ENCODE assay signal across 15 cellular contexts in genomic region chr13:40504641-40505040, GRCh38.
A peak's percentile ranks its signal among the peaks of the same experiment; 100 is the strongest.
DNase-seq lines count a peak whose midpoint lies in the region; ATAC-seq and TF ChIP-seq lines count a peak whose summit lies in the region.
"Had no signal": no experiment of that assay in that cellular context is flagged by ENCODE, and none has a peak within 500 bp of the region (broad histone marks: within the 10 kb centered on the region; RNA-seq: fewer than 3 reads in every experiment).

No MANE protein-coding gene starts in this region.

- no peaks in the 10 kb centered on the region for H3K36me3 ChIP-seq in right atrium auricular region
- no peaks in the 10 kb centered on the region for H3K36me3 ChIP-seq in right lobe of liver
- H3K36me3 ChIP-seq in thoracic aorta = no peaks in the 10 kb centered on the region

- H3K27ac ChIP-seq in right atrium auricular region (no peak overlapping the region), coronary artery (peak overlapping the region; percentile 34 to 79), right lobe of liver (peak overlapping the region; percentile 20 to 48 (median 29)), thoracic aorta (peak overlapping the region; percentile 9 to 31)
- H3K27ac ChIP-seq: HL-60 had no signal

- intact Hi-C loops in cardiac septum (cut with DNase I) = no loop called here
- intact Hi-C loops in right lobe of liver (cut with DNase I) = no loop called here
- intact Hi-C loops in posterior vena cava (cut with DNase I) = no loop called here

- TF ChIP-seq CTCF in right atrium auricular region (IDR thresholded peaks at IDR 0.05) (no peak), coronary artery (IDR thresholded peaks at IDR 0.05) (no peak), right lobe of liver (IDR thresholded peaks at IDR 0.05) (no peak), thoracic aorta (IDR thresholded peaks at IDR 0.05) (no peak)

- H3K4me1 ChIP-seq in right atrium auricular region = peaks cover 0 to 19% of the 10 kb centered on the region in 2 donors
- peaks cover 0 to 8% (median 3%) of the 10 kb centered on the region in 4 donors for H3K4me1 ChIP-seq in right lobe of liver
- peaks cover 0 to 22% of the 10 kb centered on the region in 2 donors for H3K4me1 ChIP-seq in thoracic aorta (ENCODE audit: control insufficient read depth in 1 of 2, low read depth in 2 of 2)

- WGBS in right lobe of liver (ENCODE audit: insufficient coverage, low coverage, low lambda C conversion rate, missing lambda C conversion rate) = 97% methylated on average over 3 of the region's 4 CpGs

- TF ChIP-seq POLR2A in right lobe of liver (IDR thresholded peaks at IDR 0.05) = no peak

- H3K27me3 ChIP-seq in right atrium auricular region (no peaks in the 10 kb centered on the region), right lobe of liver (no peaks in the 10 kb centered on the region), thoracic aorta (replicated peaks; ENCODE audit: insufficient read depth) (no peaks in the 10 kb centered on the region)

- ATAC-seq in right lobe of liver (no peak), thoracic aorta (ENCODE audit: insufficient number of reproducible peaks, low FRiP score, low read depth) (no peak)
- ATAC-seq in stimulated activated naive CD8-positive, alpha-beta T cell treated with anti-CD3 and anti-CD28 coated beads, Interleukin-15, Interleukin-2, amounts not matched to agents 100 U/mL and 50 U/mL, for 24 hours = no peak

- H3K4me3 ChIP-seq in right atrium auricular region (no peak overlapping the region), coronary artery (no peak overlapping the region), right lobe of liver (no peak overlapping the region), thoracic aorta (no peak overlapping the region)

- H3K9me3 ChIP-seq in right atrium auricular region (no peaks in the 10 kb centered on the region), right lobe of liver (no peaks in the 10 kb centered on the region), thoracic aorta (no peaks in the 10 kb centered on the region)

- DNase-seq in right atrium auricular region (ENCODE audit: low spot score) (peak; percentile 56), cardiac septum (ENCODE audit: low spot score) (no peak), coronary artery (ENCODE audit: low spot score) (no peak), right lobe of liver (no peak), thoracic aorta (ENCODE audit: low spot score) (no peak), posterior vena cava (ENCODE audit: low spot score) (no peak), NCI-H748 (lab: John Stamatoyannopoulos, UW; ENCODE audit: unreplicated experiment) (no peak)
- DNase-seq in stimulated activated naive CD8-positive, alpha-beta T cell treated with anti-CD3 and anti-CD28 coated beads, Interleukin-15, Interleukin-2, amounts not matched to agents 100 U/mL and 50 U/mL, for 24 hours = no peak
- DNase-seq: CD4-positive, CD25-positive, alpha-beta regulatory T cell; DND-41; GDM1; KBM-7; NCI-H1092; NCI-H526 had no signal

Comparison
In these comparisons a context has a peak if more than half of its experiments do, and no peak if none do; other contexts are left out.
1. H3K27ac ChIP-seq: peak in coronary artery (2 of 2), right lobe of liver (3 of 3) and thoracic aorta (2 of 2); none in right atrium auricular region (0 of 2).